Comparison of ENCODE assay signal across 1 cellular context in the genomic region with DNA sequence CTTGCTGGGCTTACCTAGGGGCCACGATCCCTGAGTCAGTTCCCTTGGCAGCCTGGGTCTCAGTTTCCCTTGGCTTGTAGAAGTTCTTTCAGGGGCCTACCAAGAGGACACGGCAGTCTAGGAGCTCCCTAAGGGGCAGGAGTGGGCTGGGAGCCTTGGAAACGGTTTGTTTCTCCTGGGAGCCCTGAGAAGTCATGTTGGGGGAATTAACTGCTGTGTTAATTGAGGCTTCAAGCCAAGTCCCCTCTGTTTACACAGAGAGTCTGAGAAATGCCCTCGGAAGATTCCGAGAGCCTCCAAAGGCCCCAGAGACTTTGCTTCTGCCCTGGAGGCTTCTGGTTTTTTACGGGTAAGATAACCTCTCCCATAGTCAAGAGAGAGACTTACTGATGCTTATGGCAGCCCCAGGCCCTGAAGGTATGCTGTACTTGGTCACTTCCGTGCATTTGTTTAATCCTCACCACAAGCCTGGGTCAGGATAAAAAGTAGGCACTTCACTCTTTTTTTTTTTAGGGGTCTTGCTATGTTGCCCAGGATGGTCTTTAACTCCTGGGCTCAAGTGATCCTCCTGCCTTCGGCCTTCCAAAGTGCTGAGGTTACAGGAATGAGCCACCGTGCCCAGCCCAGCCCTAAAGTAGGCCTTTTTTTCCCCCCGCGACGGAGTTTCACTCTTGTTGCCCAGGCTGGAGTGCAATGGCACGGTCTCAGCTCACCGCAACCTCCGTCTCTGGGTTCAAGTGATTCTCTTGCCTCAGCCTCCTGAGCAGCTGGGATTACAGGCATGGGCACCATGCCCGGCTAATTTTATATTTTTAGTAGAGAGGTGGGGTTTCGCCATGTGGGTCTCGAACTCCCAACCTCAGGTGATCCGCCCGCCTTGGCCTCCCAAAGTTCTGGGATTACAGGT.
TF ChIP-seq lines count a peak whose summit lies in the region.

No MANE protein-coding gene starts in this region.

TF ChIP-seq in GM23338, 12 proteins besides CTCF, POLR2A, EP300 and RAD21 (continued from another document):
- TF ChIP-seq, protein P1, sequence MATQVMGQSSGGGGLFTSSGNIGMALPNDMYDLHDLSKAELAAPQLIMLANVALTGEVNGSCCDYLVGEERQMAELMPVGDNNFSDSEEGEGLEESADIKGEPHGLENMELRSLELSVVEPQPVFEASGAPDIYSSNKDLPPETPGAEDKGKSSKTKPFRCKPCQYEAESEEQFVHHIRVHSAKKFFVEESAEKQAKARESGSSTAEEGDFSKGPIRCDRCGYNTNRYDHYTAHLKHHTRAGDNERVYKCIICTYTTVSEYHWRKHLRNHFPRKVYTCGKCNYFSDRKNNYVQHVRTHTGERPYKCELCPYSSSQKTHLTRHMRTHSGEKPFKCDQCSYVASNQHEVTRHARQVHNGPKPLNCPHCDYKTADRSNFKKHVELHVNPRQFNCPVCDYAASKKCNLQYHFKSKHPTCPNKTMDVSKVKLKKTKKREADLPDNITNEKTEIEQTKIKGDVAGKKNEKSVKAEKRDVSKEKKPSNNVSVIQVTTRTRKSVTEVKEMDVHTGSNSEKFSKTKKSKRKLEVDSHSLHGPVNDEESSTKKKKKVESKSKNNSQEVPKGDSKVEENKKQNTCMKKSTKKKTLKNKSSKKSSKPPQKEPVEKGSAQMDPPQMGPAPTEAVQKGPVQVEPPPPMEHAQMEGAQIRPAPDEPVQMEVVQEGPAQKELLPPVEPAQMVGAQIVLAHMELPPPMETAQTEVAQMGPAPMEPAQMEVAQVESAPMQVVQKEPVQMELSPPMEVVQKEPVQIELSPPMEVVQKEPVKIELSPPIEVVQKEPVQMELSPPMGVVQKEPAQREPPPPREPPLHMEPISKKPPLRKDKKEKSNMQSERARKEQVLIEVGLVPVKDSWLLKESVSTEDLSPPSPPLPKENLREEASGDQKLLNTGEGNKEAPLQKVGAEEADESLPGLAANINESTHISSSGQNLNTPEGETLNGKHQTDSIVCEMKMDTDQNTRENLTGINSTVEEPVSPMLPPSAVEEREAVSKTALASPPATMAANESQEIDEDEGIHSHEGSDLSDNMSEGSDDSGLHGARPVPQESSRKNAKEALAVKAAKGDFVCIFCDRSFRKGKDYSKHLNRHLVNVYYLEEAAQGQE (IDR thresholded peaks at IDR 0.05; ENCODE audit: unreplicated experiment) = no peak
- TF ChIP-seq, protein P2, sequence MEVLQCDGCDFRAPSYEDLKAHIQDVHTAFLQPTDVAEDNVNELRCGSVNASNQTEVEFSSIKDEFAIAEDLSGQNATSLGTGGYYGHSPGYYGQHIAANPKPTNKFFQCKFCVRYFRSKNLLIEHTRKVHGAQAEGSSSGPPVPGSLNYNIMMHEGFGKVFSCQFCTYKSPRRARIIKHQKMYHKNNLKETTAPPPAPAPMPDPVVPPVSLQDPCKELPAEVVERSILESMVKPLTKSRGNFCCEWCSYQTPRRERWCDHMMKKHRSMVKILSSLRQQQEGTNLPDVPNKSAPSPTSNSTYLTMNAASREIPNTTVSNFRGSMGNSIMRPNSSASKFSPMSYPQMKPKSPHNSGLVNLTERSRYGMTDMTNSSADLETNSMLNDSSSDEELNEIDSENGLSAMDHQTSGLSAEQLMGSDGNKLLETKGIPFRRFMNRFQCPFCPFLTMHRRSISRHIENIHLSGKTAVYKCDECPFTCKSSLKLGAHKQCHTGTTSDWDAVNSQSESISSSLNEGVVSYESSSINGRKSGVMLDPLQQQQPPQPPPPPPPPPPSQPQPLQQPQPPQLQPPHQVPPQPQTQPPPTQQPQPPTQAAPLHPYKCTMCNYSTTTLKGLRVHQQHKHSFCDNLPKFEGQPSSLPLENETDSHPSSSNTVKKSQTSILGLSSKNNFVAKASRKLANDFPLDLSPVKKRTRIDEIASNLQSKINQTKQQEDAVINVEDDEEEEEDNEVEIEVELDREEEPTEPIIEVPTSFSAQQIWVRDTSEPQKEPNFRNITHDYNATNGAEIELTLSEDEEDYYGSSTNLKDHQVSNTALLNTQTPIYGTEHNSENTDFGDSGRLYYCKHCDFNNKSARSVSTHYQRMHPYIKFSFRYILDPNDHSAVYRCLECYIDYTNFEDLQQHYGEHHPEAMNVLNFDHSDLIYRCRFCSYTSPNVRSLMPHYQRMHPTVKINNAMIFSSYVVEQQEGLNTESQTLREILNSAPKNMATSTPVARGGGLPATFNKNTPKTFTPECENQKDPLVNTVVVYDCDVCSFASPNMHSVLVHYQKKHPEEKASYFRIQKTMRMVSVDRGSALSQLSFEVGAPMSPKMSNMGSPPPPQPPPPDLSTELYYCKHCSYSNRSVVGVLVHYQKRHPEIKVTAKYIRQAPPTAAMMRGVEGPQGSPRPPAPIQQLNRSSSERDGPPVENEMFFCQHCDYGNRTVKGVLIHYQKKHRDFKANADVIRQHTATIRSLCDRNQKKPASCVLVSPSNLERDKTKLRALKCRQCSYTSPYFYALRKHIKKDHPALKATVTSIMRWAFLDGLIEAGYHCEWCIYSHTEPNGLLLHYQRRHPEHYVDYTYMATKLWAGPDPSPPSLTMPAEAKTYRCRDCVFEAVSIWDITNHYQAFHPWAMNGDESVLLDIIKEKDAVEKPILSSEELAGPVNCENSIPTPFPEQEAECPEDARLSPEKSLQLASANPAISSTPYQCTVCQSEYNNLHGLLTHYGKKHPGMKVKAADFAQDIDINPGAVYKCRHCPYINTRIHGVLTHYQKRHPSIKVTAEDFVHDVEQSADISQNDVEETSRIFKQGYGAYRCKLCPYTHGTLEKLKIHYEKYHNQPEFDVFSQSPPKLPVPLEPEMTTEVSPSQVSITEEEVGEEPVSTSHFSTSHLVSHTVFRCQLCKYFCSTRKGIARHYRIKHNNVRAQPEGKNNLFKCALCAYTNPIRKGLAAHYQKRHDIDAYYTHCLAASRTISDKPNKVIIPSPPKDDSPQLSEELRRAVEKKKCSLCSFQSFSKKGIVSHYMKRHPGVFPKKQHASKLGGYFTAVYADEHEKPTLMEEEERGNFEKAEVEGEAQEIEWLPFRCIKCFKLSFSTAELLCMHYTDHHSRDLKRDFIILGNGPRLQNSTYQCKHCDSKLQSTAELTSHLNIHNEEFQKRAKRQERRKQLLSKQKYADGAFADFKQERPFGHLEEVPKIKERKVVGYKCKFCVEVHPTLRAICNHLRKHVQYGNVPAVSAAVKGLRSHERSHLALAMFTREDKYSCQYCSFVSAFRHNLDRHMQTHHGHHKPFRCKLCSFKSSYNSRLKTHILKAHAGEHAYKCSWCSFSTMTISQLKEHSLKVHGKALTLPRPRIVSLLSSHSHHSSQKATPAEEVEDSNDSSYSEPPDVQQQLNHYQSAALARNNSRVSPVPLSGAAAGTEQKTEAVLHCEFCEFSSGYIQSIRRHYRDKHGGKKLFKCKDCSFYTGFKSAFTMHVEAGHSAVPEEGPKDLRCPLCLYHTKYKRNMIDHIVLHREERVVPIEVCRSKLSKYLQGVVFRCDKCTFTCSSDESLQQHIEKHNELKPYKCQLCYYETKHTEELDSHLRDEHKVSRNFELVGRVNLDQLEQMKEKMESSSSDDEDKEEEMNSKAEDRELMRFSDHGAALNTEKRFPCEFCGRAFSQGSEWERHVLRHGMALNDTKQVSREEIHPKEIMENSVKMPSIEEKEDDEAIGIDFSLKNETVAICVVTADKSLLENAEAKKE (CRISPR knock-in tag; IDR thresholded peaks at IDR 0.05) = no peak
